13 cellular contexts compared by ENCODE assay signal in the genomic region with DNA sequence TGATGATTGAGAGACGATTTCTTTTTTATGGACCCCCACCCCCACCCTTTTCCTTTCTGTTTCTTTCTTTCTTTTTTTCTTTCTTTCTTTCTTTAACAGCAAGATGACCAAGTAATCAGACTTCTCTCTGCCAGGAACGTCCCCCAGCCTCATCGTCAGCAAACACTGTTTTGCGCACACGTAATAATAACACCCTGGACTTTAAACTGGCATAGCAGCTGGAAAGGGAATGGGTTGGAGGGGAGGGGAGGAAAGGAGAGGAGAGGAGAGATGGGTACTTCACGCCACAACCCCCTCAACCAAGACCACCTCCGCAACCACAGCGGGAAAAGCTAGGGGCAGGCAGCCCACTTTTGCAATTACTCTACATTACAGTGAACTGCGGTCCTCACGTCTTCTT. TPM values are rescaled to one million over a fixed set of nuclear protein-coding genes. Genes with fewer than 3 reads are reported as not detected.
DNase-seq lines count a peak whose midpoint lies in the region; ATAC-seq and TF ChIP-seq lines count a peak whose summit lies in the region.
"Had no signal": no experiment of that assay in that cellular context is flagged by ENCODE, and none has a peak within 500 bp of the region (broad histone marks: within the 10 kb centered on the region; RNA-seq: fewer than 3 reads in every experiment).

No MANE protein-coding gene starts in this region.

- H3K27me3 ChIP-seq in right atrium auricular region (peaks cover 0 to 10% of the 10 kb centered on the region in 2 donors), neural cell (ENCODE audit: insufficient read depth, low read depth, low read length) (peaks cover 44% of the 10 kb centered on the region), vagina (no peaks in the 10 kb centered on the region)

- H3K27me3 Mint-ChIP-seq in stimulated activated naive CD8-positive, alpha-beta T cell treated with anti-CD3 and anti-CD28 coated beads, Interleukin-15, amount 100 ng/mL, for 72 hours: peaks cover 39% of the 10 kb centered on the region

- H3K27ac Mint-ChIP-seq in stimulated activated naive CD8-positive, alpha-beta T cell treated with anti-CD3 and anti-CD28 coated beads, Interleukin-15, amount 100 ng/mL, for 72 hours: no peak overlapping the region
- H3K27ac Mint-ChIP-seq: activated B cell treated with CpG ODN at 0.5 μM for 24 hours; dendritic cell treated with granulocyte-macrophage colony-stimulating factor and Interleukin-4, amounts not matched to agents 40 ng/mL and 50 ng/mL, for 4 days had no signal

- H3K4me2 ChIP-seq in neural cell (ENCODE audit: low read length): peak overlapping the region; percentile 60

- H3K4me3 ChIP-seq in right atrium auricular region (peak overlapping the region; percentile 21 to 46), epithelial cell of proximal tubule (ENCODE audit: low read depth, low read length) (peak overlapping the region; percentile 36), neural cell (ENCODE audit: low read length) (peak overlapping the region; percentile 74), vagina (peak overlapping the region; percentile 37 to 40)

- ATAC-seq in left ventricle myocardium superior: no peak
- ATAC-seq in stimulated activated naive CD8-positive, alpha-beta T cell treated with anti-CD3 and anti-CD28 coated beads, Interleukin-15, amount 100 ng/mL, for 72 hours: no peak

- H3F3A ChIP-seq in neural cell (ENCODE audit: insufficient read depth, low read length, poor library complexity, severe bottlenecking): peaks cover 5% of the 10 kb centered on the region

- intact Hi-C loops in left ventricle myocardium superior (cut with micrococcal nuclease) (no loop called here), vagina (cut with DNase I) (no loop called here)

- H3K79me2 ChIP-seq in neural cell (replicated peaks; ENCODE audit: insufficient read depth, low read length): no peaks in the 10 kb centered on the region

- H3K4me3 Mint-ChIP-seq in stimulated activated naive CD8-positive, alpha-beta T cell treated with anti-CD3 and anti-CD28 coated beads, Interleukin-15, amount 100 ng/mL, for 72 hours: no peak overlapping the region
- H3K4me3 Mint-ChIP-seq: activated B cell treated with CpG ODN at 0.5 μM for 24 hours; dendritic cell treated with granulocyte-macrophage colony-stimulating factor and Interleukin-4, amounts not matched to agents 40 ng/mL and 50 ng/mL, for 4 days had no signal

- peaks cover 12% of the 10 kb centered on the region for H3K4me1 Mint-ChIP-seq in stimulated activated naive CD8-positive, alpha-beta T cell treated with anti-CD3 and anti-CD28 coated beads, Interleukin-15, amount 100 ng/mL, for 72 hours

- DNase-seq in right atrium auricular region (ENCODE audit: low spot score) (no peak), left ventricle myocardium superior (no peak), epithelial cell of proximal tubule (ENCODE audit: low read depth) (no peak), vagina (ENCODE audit: extremely low spot score in 2 of 2) (no peak), 8988T (no peak), KBM-7 (no peak)
- no peak for DNase-seq in stimulated activated naive CD8-positive, alpha-beta T cell treated with anti-CD3 and anti-CD28 coated beads, Interleukin-15, amount 100 ng/mL, for 72 hours
- DNase-seq: activated B cell treated with CpG ODN at 0.5 μM for 24 hours, NCI-H2171 treated with DMSO at 0.1 percent for 48 hours had no signal

- H3K9me3 ChIP-seq in right atrium auricular region (no peaks in the 10 kb centered on the region), neural cell (ENCODE audit: low read length) (no peaks in the 10 kb centered on the region), vagina (no peaks in the 10 kb centered on the region)
- H3K9me3 ChIP-seq: prostate gland had no signal

- TF ChIP-seq POLR2A in vagina (IDR thresholded peaks at IDR 0.05): no peak

- no peaks in the 10 kb centered on the region for H4K20me1 ChIP-seq in neural cell (ENCODE audit: insufficient read depth)

- H2AFZ ChIP-seq in neural cell (ENCODE audit: low read depth, low read length): no peak overlapping the region

- H3K27ac ChIP-seq in right atrium auricular region: no peak overlapping the region
- peak overlapping the region; percentile 42 for H3K27ac ChIP-seq in neural cell (ENCODE audit: low read length)
- H3K27ac ChIP-seq in vagina: no peak overlapping the region
- H3K27ac ChIP-seq: prostate gland, RWPE1 had no signal

- no peak for TF ChIP-seq RAD21 in neural cell (conservative IDR thresholded peaks at IDR 0.05)

- TF ChIP-seq EP300 in neural cell (conservative IDR thresholded peaks at IDR 0.05; ENCODE audit: poor library complexity, severe bottlenecking): no peak

- no peak for TF ChIP-seq CTCF in right atrium auricular region (IDR thresholded peaks at IDR 0.05)
- TF ChIP-seq CTCF in epithelial cell of proximal tubule (conservative IDR thresholded peaks at IDR 0.05; ENCODE audit: low read depth, low read length): no peak
- no peak for TF ChIP-seq CTCF in neural cell (IDR thresholded peaks at IDR 0.05; ENCODE audit: poor library complexity, severe bottlenecking)
- no peak for TF ChIP-seq CTCF in vagina (IDR thresholded peaks at IDR 0.05)

- no peaks in the 10 kb centered on the region for H3K9me3 Mint-ChIP-seq in stimulated activated naive CD8-positive, alpha-beta T cell treated with anti-CD3 and anti-CD28 coated beads, Interleukin-15, amount 100 ng/mL, for 72 hours
- H3K9me3 Mint-ChIP-seq: activated B cell treated with CpG ODN at 0.5 μM for 24 hours; dendritic cell treated with granulocyte-macrophage colony-stimulating factor and Interleukin-4, amounts not matched to agents 40 ng/mL and 50 ng/mL, for 4 days had no signal

- in situ Hi-C loops in KBM-7 (cut with MboI; ENCODE audit: low pct_unique_long_range_greater_than_20kb, low sequenced_read_pairs): no loop called here

- H3K36me3 ChIP-seq in right atrium auricular region: no peaks in the 10 kb centered on the region
- H3K36me3 ChIP-seq in neural cell (ENCODE audit: insufficient read depth, low read length): no peaks in the 10 kb centered on the region
- no peaks in the 10 kb centered on the region for H3K36me3 ChIP-seq in vagina
- H3K36me3 ChIP-seq: prostate gland had no signal

- H3K9ac ChIP-seq in neural cell (ENCODE audit: low read length): peak overlapping the region; percentile 62

- H3K9me2 ChIP-seq in neural cell (ENCODE audit: insufficient read depth, low read length): no peaks in the 10 kb centered on the region

- peaks cover 0 to 16% of the 10 kb centered on the region in 2 donors for H3K4me1 ChIP-seq in right atrium auricular region
- H3K4me1 ChIP-seq in vagina: peaks cover 4% of the 10 kb centered on the region
- H3K4me1 ChIP-seq: prostate gland had no signal

TF ChIP-seq in neural cell, 6 proteins besides CTCF, POLR2A, EP300 and RAD21:
- TF ChIP-seq MXI1 (conservative IDR thresholded peaks at IDR 0.05; ENCODE audit: poor library complexity, severe bottlenecking): no peak

RNA-seq across cellular contexts. Expression of a gene that starts 1.1 kb away (rescaled TPM):
- total RNA-seq in right atrium auricular region (under 1 TPM; 0.08 to 0.56 TPM), left ventricle myocardium superior (0.25 TPM), epithelial cell of proximal tubule (not detected in 2 replicates), vagina (4.2 TPM)
- polyA plus RNA-seq in neural cell: 7.8 and 8.8 TPM in 2 replicates
- 27.8 and 30.2 TPM in 2 replicates for polyA minus RNA-seq in neural cell
- total RNA-seq: activated B cell treated with CpG ODN at 0.5 μM for 24 hours had no signal
